8 cellular contexts compared by ENCODE assay signal in the genomic region with DNA sequence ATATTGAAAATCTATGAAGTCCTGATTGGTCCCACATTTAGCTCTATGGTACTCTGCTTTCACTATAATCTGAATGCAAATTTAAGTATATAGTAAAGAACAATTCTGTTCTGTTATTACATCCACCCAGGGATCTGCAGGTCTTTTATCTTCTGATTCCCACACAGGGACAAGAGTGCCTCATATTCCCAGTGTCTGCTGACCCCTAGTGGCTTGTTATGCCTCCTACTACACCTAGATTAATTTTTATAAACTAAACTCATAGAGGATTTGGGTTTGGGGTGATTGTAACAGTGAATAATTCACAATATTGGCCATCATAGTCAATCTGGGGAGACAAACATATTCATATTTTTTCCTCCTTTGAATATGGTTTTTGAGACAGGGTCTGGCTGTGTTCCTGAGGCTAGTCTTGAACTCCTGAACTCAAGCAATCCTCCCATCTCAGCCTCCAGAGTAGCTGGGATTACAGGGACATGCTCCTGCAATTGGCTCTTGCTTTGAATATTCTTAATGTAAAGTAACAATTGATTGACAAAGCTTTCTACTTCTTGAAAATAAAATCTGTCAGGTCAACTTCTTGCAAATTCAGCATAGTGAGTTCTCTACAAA.
DNase-seq lines count a peak whose midpoint lies in the region; ATAC-seq, FAIRE-seq and TF ChIP-seq lines count a peak whose summit lies in the region.

No MANE protein-coding gene starts in this region.

- H3K9me3 ChIP-seq in K562 (replicated peaks; ENCODE audit: control insufficient read depth, insufficient read depth, low read depth, low read length): no peaks in the 10 kb centered on the region

- no peak overlapping the region for H2AFZ ChIP-seq in K562 (ENCODE audit: low read depth, low read length)

- in situ Hi-C loops in K562 (cut with MboI): no loop called here

- CTCF ChIA-PET in K562 (lab: Yijun Ruan, JAX; ENCODE audit: low intra/inter-chr PET ratio): interaction anchor here (0.5 kb wide), 1 partner anchor 1600 kb away, joined by 4 read pairs; no protein-coding TSS in a partner anchor

- no TSS peak for BruUV-seq in K562 (replicated peaks; lab: Mats Ljungman, UMichigan)

- H3K4me3 Mint-ChIP-seq in T-helper 2 cell treated with Interferon-gamma antibody and Interleukin-4, amounts not matched to agents 5 μg/mL and 100 μg/mL, for 36 hours: no peak overlapping the region

- no peaks in the 10 kb centered on the region for H4K20me1 ChIP-seq in K562 (replicated peaks; ENCODE audit: control insufficient read depth, insufficient read depth, low read length)

- FAIRE-seq in K562 (lab: Jason Lieb, UNC): no peak

- peak; percentile 21 for DNase-seq in DMS153 treated with DMSO at 0.1 percent for 48 hours (lab: John Stamatoyannopoulos, UW; ENCODE audit: unreplicated experiment)
- peak; percentile 70 for DNase-seq in NCI-H2227 (lab: John Stamatoyannopoulos, UW; ENCODE audit: unreplicated experiment)
- DNase-seq in K562 (ENCODE audit: extremely low read depth in 1 of 4, low spot score in 3 of 4): peak; percentile 45 to 60 (median 50)
- peak; percentile 63 for DNase-seq in kidney tubule cell (ENCODE audit: low spot score)
- DNase-seq in activated effector memory CD4-positive, alpha-beta T cell treated with Interleukin-2 at 50 U/mL for 16 hours: no peak
- DNase-seq in T-helper 2 cell treated with Interferon-gamma antibody and Interleukin-4, amounts not matched to agents 5 μg/mL and 100 μg/mL, for 36 hours (ENCODE audit: low spot score): no peak

- no peak overlapping the region for H3K27ac ChIP-seq in K562 (ENCODE audit: extremely low read depth, low read depth, low read length)

- no peak for TF ChIP-seq EP300 in K562 (IDR thresholded peaks at IDR 0.05; ENCODE audit: low read length)

- H3K27me3 ChIP-seq in K562 (ENCODE audit: control insufficient read depth in 2 of 2, insufficient read depth in 2 of 2, low read length in 2 of 2): no peaks in the 10 kb centered on the region

- H3K9me1 ChIP-seq in K562 (ENCODE audit: control insufficient read depth, insufficient read depth, low read length): no peaks in the 10 kb centered on the region

- no peak overlapping the region for H3K4me3 ChIP-seq in K562

- H3K4me1 Mint-ChIP-seq in T-helper 2 cell treated with Interferon-gamma antibody and Interleukin-4, amounts not matched to agents 5 μg/mL and 100 μg/mL, for 36 hours (ENCODE audit: low read depth): peaks cover 2% of the 10 kb centered on the region

- no peaks in the 10 kb centered on the region for H3K4me1 ChIP-seq in K562 (replicated peaks in 1 of 2; ENCODE audit: control insufficient read depth in 2 of 2, insufficient read depth in 2 of 2, low read length in 2 of 2)

- H3K36me3 ChIP-seq in K562 (ENCODE audit: control insufficient read depth, insufficient read depth, low read length): no peaks in the 10 kb centered on the region

- TF ChIP-seq POLR2A in K562 (conservative IDR thresholded peaks at IDR 0.05): no peak

- no peak overlapping the region for H3K9ac ChIP-seq in K562 (ENCODE audit: insufficient read depth in 1 of 2, low read depth in 2 of 2, low read length in 2 of 2)

- H3K4me2 ChIP-seq in K562 (ENCODE audit: insufficient read depth, low read length): no peak overlapping the region

- no peaks in the 10 kb centered on the region for H3K27me3 Mint-ChIP-seq in T-helper 2 cell treated with Interferon-gamma antibody and Interleukin-4, amounts not matched to agents 5 μg/mL and 100 μg/mL, for 36 hours (ENCODE audit: low read depth)

- peak; percentile 63 for ATAC-seq in GM19372 (IDR thresholded peaks at IDR 0.05; ENCODE audit: low read depth, unreplicated experiment)
- ATAC-seq in HG03280 (IDR thresholded peaks at IDR 0.05; ENCODE audit: unreplicated experiment): peak; percentile 70
- peak; percentile 93 for ATAC-seq in K562

- peak; percentile 61 to 80 for TF ChIP-seq RAD21 in K562 (CRISPR knock-in tag; conservative IDR thresholded peaks at IDR 0.05 in 1 of 2, IDR thresholded peaks at IDR 0.05 in 1 of 2)

- POLR2A ChIA-PET in K562 (lab: Yijun Ruan, JAX): no interaction called here

- TF ChIP-seq CTCF in K562 (IDR thresholded peaks at IDR 0.05 in 2 of 3, conservative IDR thresholded peaks at IDR 0.05 in 1 of 3; ENCODE audit: insufficient read depth in 2 of 3, low read depth in 1 of 3, low read length in 3 of 3): peak; percentile 47 to 68 (median 68); a peak in 5 of 6 replicates

- H3K27ac Mint-ChIP-seq in T-helper 2 cell treated with Interferon-gamma antibody and Interleukin-4, amounts not matched to agents 5 μg/mL and 100 μg/mL, for 36 hours: no peak overlapping the region

- no peaks in the 10 kb centered on the region for H3K36me3 Mint-ChIP-seq in T-helper 2 cell treated with Interferon-gamma antibody and Interleukin-4, amounts not matched to agents 5 μg/mL and 100 μg/mL, for 36 hours (ENCODE audit: low read depth)

- intact Hi-C loops in K562 (cut with micrococcal nuclease): loop anchor here (1.0 to 5.0 kb wide), 2 partner anchors 283 to 1285 kb away; partner anchors contain the start of gene KCND2

- H3K79me2 ChIP-seq in K562 (ENCODE audit: control insufficient read depth, insufficient read depth, low read length): no peaks in the 10 kb centered on the region

- H3K9me3 Mint-ChIP-seq in T-helper 2 cell treated with Interferon-gamma antibody and Interleukin-4, amounts not matched to agents 5 μg/mL and 100 μg/mL, for 36 hours: no peaks in the 10 kb centered on the region

TF ChIP-seq in K562, 482 proteins besides CTCF, POLR2A, EP300 and RAD21 (continues in another document):
- no peak for TF ChIP-seq RREB1 (CRISPR knock-in tag; IDR thresholded peaks at IDR 0.05)
- TF ChIP-seq RBM17 (IDR thresholded peaks at IDR 0.05; ENCODE audit: borderline replicate concordance, low read depth, low read length): no peak
- TF ChIP-seq SREBF2 (CRISPR knock-in tag; IDR thresholded peaks at IDR 0.05): no peak
- TF ChIP-seq, protein P1, sequence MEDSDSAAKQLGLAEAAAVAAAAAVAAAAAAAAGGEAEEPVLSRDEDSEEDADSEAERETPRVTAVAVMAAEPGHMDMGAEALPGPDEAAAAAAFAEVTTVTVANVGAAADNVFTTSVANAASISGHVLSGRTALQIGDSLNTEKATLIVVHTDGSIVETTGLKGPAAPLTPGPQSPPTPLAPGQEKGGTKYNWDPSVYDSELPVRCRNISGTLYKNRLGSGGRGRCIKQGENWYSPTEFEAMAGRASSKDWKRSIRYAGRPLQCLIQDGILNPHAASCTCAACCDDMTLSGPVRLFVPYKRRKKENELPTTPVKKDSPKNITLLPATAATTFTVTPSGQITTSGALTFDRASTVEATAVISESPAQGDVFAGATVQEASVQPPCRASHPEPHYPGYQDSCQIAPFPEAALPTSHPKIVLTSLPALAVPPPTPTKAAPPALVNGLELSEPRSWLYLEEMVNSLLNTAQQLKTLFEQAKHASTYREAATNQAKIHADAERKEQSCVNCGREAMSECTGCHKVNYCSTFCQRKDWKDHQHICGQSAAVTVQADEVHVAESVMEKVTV (CRISPR knock-in tag; IDR thresholded peaks at IDR 0.05): peak; percentile 39; the same call in 1 of the 2 replicates

Comparison
In these comparisons a context has a peak if more than half of its experiments do, and no peak if none do; other contexts are left out.
1. DNase-seq: peak in DMS153 treated with DMSO at 0.1 percent for 48 hours (single experiment), NCI-H2227 (single experiment), K562 (4 of 4) and kidney tubule cell (single experiment); none in activated effector memory CD4-positive, alpha-beta T cell treated with Interleukin-2 at 50 U/mL for 16 hours (single experiment) and T-helper 2 cell treated with Interferon-gamma antibody and Interleukin-4, amounts not matched to agents 5 μg/mL and 100 μg/mL, for 36 hours (single experiment).
2. Peak in every context shown above with its lines, with median percentiles within 50 percentile points of each other: ATAC-seq.